2 cellular contexts compared by ENCODE assay signal in the genomic region with DNA sequence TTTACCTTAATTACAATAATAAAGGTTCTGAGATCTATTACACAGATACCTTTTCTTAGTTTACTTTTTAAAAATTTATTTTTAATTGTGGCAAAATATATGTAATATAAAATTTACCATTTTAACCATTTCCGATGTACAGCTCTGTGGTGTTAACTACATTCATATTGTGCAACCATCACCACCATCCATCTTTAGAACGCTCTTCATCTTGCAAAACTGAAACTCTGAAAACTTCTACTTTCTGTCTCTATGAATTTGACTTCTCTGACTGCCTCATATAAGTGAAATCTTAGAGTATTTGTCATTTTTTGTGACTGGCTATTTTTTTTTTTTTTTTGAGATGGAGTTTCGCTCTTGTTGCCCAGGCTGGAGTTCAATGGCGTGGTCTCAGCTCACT.
TF ChIP-seq lines count a peak whose summit lies in the region.

No MANE protein-coding gene starts in this region.

TF ChIP-seq in A549, 52 proteins besides CTCF, POLR2A, EP300 and RAD21 (continued from another document):
- TF ChIP-seq, protein P1, sequence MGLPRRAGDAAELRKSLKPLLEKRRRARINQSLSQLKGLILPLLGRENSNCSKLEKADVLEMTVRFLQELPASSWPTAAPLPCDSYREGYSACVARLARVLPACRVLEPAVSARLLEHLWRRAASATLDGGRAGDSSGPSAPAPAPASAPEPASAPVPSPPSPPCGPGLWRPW (IDR thresholded peaks at IDR 0.05), result no peak
- no peak for TF ChIP-seq ESRRA (IDR thresholded peaks at IDR 0.05; ENCODE audit: borderline replicate concordance, low read length)
- TF ChIP-seq EHF (CRISPR knock-in tag; IDR thresholded peaks at IDR 0.05), result no peak
- TF ChIP-seq CEBPB (IDR thresholded peaks at IDR 0.05), result no peak; a peak in 1 of 4 replicates
- no peak for TF ChIP-seq BHLHE40 (IDR thresholded peaks at IDR 0.05; ENCODE audit: low read depth, low read length)
- TF ChIP-seq SREBF2 (IDR thresholded peaks at IDR 0.05), result no peak
- TF ChIP-seq, protein P2, sequence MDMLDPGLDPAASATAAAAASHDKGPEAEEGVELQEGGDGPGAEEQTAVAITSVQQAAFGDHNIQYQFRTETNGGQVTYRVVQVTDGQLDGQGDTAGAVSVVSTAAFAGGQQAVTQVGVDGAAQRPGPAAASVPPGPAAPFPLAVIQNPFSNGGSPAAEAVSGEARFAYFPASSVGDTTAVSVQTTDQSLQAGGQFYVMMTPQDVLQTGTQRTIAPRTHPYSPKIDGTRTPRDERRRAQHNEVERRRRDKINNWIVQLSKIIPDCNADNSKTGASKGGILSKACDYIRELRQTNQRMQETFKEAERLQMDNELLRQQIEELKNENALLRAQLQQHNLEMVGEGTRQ (IDR thresholded peaks at IDR 0.05), result no peak
- TF ChIP-seq HEYL (CRISPR knock-in tag; IDR thresholded peaks at IDR 0.05), result no peak
- no peak for TF ChIP-seq JUN (IDR thresholded peaks at IDR 0.05)
- TF ChIP-seq, protein P3, sequence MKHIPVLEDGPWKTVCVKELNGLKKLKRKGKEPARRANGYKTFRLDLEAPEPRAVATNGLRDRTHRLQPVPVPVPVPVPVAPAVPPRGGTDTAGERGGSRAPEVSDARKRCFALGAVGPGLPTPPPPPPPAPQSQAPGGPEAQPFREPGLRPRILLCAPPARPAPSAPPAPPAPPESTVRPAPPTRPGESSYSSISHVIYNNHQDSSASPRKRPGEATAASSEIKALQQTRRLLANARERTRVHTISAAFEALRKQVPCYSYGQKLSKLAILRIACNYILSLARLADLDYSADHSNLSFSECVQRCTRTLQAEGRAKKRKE (CRISPR knock-in tag; IDR thresholded peaks at IDR 0.05; ENCODE audit: low read depth), result no peak
- TF ChIP-seq, protein P4, sequence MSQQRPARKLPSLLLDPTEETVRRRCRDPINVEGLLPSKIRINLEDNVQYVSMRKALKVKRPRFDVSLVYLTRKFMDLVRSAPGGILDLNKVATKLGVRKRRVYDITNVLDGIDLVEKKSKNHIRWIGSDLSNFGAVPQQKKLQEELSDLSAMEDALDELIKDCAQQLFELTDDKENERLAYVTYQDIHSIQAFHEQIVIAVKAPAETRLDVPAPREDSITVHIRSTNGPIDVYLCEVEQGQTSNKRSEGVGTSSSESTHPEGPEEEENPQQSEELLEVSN (IDR thresholded peaks at IDR 0.05; ENCODE audit: borderline replicate concordance, low read depth), result no peak
- no peak for TF ChIP-seq NPAS2 (CRISPR knock-in tag; IDR thresholded peaks at IDR 0.05; ENCODE audit: borderline replicate concordance)
- TF ChIP-seq CBX8 (IDR thresholded peaks at IDR 0.05), result no peak
- no peak for TF ChIP-seq EHMT2 (IDR thresholded peaks at IDR 0.05; ENCODE audit: low read depth)

TF ChIP-seq in HCT116, 20 proteins besides CTCF, POLR2A, EP300 and RAD21 (continued from another document):
- TF ChIP-seq, protein P5, sequence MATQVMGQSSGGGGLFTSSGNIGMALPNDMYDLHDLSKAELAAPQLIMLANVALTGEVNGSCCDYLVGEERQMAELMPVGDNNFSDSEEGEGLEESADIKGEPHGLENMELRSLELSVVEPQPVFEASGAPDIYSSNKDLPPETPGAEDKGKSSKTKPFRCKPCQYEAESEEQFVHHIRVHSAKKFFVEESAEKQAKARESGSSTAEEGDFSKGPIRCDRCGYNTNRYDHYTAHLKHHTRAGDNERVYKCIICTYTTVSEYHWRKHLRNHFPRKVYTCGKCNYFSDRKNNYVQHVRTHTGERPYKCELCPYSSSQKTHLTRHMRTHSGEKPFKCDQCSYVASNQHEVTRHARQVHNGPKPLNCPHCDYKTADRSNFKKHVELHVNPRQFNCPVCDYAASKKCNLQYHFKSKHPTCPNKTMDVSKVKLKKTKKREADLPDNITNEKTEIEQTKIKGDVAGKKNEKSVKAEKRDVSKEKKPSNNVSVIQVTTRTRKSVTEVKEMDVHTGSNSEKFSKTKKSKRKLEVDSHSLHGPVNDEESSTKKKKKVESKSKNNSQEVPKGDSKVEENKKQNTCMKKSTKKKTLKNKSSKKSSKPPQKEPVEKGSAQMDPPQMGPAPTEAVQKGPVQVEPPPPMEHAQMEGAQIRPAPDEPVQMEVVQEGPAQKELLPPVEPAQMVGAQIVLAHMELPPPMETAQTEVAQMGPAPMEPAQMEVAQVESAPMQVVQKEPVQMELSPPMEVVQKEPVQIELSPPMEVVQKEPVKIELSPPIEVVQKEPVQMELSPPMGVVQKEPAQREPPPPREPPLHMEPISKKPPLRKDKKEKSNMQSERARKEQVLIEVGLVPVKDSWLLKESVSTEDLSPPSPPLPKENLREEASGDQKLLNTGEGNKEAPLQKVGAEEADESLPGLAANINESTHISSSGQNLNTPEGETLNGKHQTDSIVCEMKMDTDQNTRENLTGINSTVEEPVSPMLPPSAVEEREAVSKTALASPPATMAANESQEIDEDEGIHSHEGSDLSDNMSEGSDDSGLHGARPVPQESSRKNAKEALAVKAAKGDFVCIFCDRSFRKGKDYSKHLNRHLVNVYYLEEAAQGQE (IDR thresholded peaks at IDR 0.05; ENCODE audit: low read depth), result no peak
- no peak for TF ChIP-seq TCF7L2 (IDR thresholded peaks at IDR 0.05; ENCODE audit: borderline replicate concordance, extremely low read depth, insufficient read depth, insufficient read length)
- TF ChIP-seq, protein P6, sequence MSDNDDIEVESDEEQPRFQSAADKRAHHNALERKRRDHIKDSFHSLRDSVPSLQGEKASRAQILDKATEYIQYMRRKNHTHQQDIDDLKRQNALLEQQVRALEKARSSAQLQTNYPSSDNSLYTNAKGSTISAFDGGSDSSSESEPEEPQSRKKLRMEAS (IDR thresholded peaks at IDR 0.05), result no peak
- no peak for TF ChIP-seq CBX3 (IDR thresholded peaks at IDR 0.05; ENCODE audit: low read depth)
- TF ChIP-seq SP1 (IDR thresholded peaks at IDR 0.05; ENCODE audit: low read depth), result no peak
- no peak for TF ChIP-seq JUND (IDR thresholded peaks at IDR 0.05)
- TF ChIP-seq POLR2AphosphoS5 (IDR thresholded peaks at IDR 0.05; ENCODE audit: low read depth, low read length), result no peak
- no peak for TF ChIP-seq SIN3A (IDR thresholded peaks at IDR 0.05; ENCODE audit: low read depth)
- TF ChIP-seq EZH2 (IDR thresholded peaks at IDR 0.05), result no peak
- no peak for TF ChIP-seq EZH2phosphoT487 (IDR thresholded peaks at IDR 0.05; ENCODE audit: borderline replicate concordance)
- TF ChIP-seq SRF (IDR thresholded peaks at IDR 0.05; ENCODE audit: low read depth), result no peak
- TF ChIP-seq, protein P7, sequence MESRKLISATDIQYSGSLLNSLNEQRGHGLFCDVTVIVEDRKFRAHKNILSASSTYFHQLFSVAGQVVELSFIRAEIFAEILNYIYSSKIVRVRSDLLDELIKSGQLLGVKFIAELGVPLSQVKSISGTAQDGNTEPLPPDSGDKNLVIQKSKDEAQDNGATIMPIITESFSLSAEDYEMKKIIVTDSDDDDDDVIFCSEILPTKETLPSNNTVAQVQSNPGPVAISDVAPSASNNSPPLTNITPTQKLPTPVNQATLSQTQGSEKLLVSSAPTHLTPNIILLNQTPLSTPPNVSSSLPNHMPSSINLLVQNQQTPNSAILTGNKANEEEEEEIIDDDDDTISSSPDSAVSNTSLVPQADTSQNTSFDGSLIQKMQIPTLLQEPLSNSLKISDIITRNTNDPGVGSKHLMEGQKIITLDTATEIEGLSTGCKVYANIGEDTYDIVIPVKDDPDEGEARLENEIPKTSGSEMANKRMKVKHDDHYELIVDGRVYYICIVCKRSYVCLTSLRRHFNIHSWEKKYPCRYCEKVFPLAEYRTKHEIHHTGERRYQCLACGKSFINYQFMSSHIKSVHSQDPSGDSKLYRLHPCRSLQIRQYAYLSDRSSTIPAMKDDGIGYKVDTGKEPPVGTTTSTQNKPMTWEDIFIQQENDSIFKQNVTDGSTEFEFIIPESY (IDR thresholded peaks at IDR 0.05; ENCODE audit: extremely low read depth, insufficient replicate concordance, low read length), result no peak
TF ChIP-seq in HCT116: peak in this region for 0.
